Comparison of ENCODE assay signal across 23 cellular contexts in the genomic region with DNA sequence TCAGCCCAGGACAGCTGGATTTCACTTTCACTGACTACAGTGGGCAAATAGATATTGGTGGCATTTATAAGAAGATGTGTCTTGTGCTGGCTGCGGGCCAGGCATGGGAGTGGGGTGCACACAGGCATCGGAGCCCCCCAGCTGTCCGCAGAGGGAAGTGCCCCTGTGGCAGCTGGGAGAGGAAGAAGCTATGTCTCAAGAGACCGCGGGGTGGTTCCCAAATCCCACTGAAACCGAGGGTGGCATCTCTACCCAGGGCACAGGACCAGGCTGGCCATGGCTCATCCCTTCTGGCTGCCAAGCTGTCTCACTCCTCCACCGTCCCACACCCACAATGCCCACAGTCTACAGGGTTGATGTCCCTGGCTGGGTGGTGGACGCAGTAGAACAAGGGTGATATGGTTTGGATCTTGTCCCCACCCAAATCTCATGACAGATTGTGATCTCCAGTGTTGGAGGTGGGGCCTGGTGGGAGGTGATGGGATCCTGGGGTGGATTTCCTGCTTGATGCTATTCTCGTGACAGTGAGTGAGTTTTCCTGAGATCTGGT.
"Had no signal": no experiment of that assay in that cellular context is flagged by ENCODE, and none has a peak within 500 bp of the region (broad histone marks: within the 10 kb centered on the region; RNA-seq: fewer than 3 reads in every experiment).

No MANE protein-coding gene starts in this region.

- H3K27me3 Mint-ChIP-seq: activated B cell treated with CpG ODN at 0.5 μM for 24 hours; activated CD4-positive, alpha-beta T cell treated with anti-CD3 and anti-CD28 coated beads, Interleukin-2, amount 10 ng/mL, durations not matched to agents 24 days and 14 days; activated CD8-positive, alpha-beta memory T cell treated with anti-CD3 and anti-CD28 coated beads, Interleukin-2, amount 10 ng/mL, durations not matched to agents 7 days and 5 days; activated naive CD8-positive, alpha-beta T cell; activated T-cell treated with anti-CD3 and anti-CD28 coated beads, Interleukin-2, amount 50 U/mL, for 24 hours; T-helper 17 cell had no signal

- ATAC-seq: activated CD8-positive, alpha-beta memory T cell treated with anti-CD3 and anti-CD28 coated beads, Interleukin-2, amount 10 ng/mL, durations not matched to agents 7 days and 5 days; T-helper 17 cell had no signal

- DNase-seq: activated B cell treated with CpG ODN at 0.5 μM for 24 hours; activated CD4-positive, alpha-beta T cell treated with anti-CD3 and anti-CD28 coated beads for 1 hour; activated CD4-positive, alpha-beta T cell treated with anti-CD3 and anti-CD28 coated beads, Interleukin-2, amount 10 ng/mL, durations not matched to agents 24 days and 14 days; activated CD4-positive, alpha-beta T cell treated with anti-CD3 and anti-CD28 coated beads, Interleukin-2, amount 50 U/mL, for 48 hours; activated CD8-positive, alpha-beta memory T cell treated with anti-CD3 and anti-CD28 coated beads, Interleukin-2, amount 10 ng/mL, durations not matched to agents 7 days and 5 days; activated gamma-delta T cell; activated naive CD4-positive, alpha-beta T cell treated with anti-CD3 and anti-CD28 coated beads for 36 hours; amygdala; KG1; NCI-H1048; NCI-H1930; NCI-H2171; NCI-H226; NCI-H526; NCI-H82; RPMI8226; SHP77 treated with DMSO at 0.1 percent for 48 hours; T-helper 17 cell; T-helper 9 cell had no signal

- H3K4me3 Mint-ChIP-seq: activated B cell treated with CpG ODN at 0.5 μM for 24 hours; activated CD4-positive, alpha-beta T cell treated with anti-CD3 and anti-CD28 coated beads, Interleukin-2, amount 10 ng/mL, durations not matched to agents 24 days and 14 days; activated CD8-positive, alpha-beta memory T cell treated with anti-CD3 and anti-CD28 coated beads, Interleukin-2, amount 10 ng/mL, durations not matched to agents 7 days and 5 days; activated naive CD4-positive, alpha-beta T cell treated with anti-CD3 and anti-CD28 coated beads for 36 hours; activated naive CD8-positive, alpha-beta T cell; activated T-cell treated with anti-CD3 and anti-CD28 coated beads, Interleukin-2, amount 50 U/mL, for 24 hours; activated T-helper 1 cell treated with anti-CD3 and anti-CD28 coated beads, Interleukin-12 subunit alpha, Interleukin-12 subunit beta, Interleukin-2, Interleukin-4 antibody, amounts not matched to agents 30 ng/mL and 10 ng/mL and 1 ng/mL, durations not matched to agents 14 hours and 24 hours and 36 hours; brain; T-helper 17 cell had no signal

- H3K9me3 Mint-ChIP-seq: activated B cell treated with CpG ODN at 0.5 μM for 24 hours; activated CD4-positive, alpha-beta T cell treated with anti-CD3 and anti-CD28 coated beads, Interleukin-2, amount 10 ng/mL, durations not matched to agents 24 days and 14 days; activated naive CD4-positive, alpha-beta T cell treated with anti-CD3 and anti-CD28 coated beads for 36 hours; activated T-cell treated with anti-CD3 and anti-CD28 coated beads, Interleukin-2, amount 50 U/mL, for 24 hours; activated T-helper 1 cell treated with anti-CD3 and anti-CD28 coated beads, Interleukin-12 subunit alpha, Interleukin-12 subunit beta, Interleukin-2, Interleukin-4 antibody, amounts not matched to agents 30 ng/mL and 10 ng/mL and 1 ng/mL, durations not matched to agents 14 hours and 24 hours and 36 hours had no signal

- H3K27ac Mint-ChIP-seq: activated B cell treated with CpG ODN at 0.5 μM for 24 hours; activated CD4-positive, alpha-beta T cell treated with anti-CD3 and anti-CD28 coated beads, Interleukin-2, amount 10 ng/mL, durations not matched to agents 24 days and 14 days; activated CD8-positive, alpha-beta memory T cell treated with anti-CD3 and anti-CD28 coated beads, Interleukin-2, amount 10 ng/mL, durations not matched to agents 7 days and 5 days; activated naive CD4-positive, alpha-beta T cell treated with anti-CD3 and anti-CD28 coated beads for 36 hours; activated naive CD8-positive, alpha-beta T cell; activated T-cell treated with anti-CD3 and anti-CD28 coated beads, Interleukin-2, amount 50 U/mL, for 24 hours; activated T-helper 1 cell treated with anti-CD3 and anti-CD28 coated beads, Interleukin-12 subunit alpha, Interleukin-12 subunit beta, Interleukin-2, Interleukin-4 antibody, amounts not matched to agents 30 ng/mL and 10 ng/mL and 1 ng/mL, durations not matched to agents 14 hours and 24 hours and 36 hours; brain; T-helper 17 cell had no signal

- H3K4me1 Mint-ChIP-seq: activated B cell treated with CpG ODN at 0.5 μM for 24 hours; activated CD4-positive, alpha-beta T cell treated with anti-CD3 and anti-CD28 coated beads, Interleukin-2, amount 10 ng/mL, durations not matched to agents 24 days and 14 days; activated CD8-positive, alpha-beta memory T cell treated with anti-CD3 and anti-CD28 coated beads, Interleukin-2, amount 10 ng/mL, durations not matched to agents 7 days and 5 days; T-helper 17 cell had no signal

- H3K36me3 Mint-ChIP-seq: activated CD8-positive, alpha-beta memory T cell treated with anti-CD3 and anti-CD28 coated beads, Interleukin-2, amount 10 ng/mL, durations not matched to agents 7 days and 5 days; activated naive CD8-positive, alpha-beta T cell; brain had no signal
